Comparison of ENCODE assay signal across 1 cellular context in genomic region chr5:150053231-150053626, GRCh38.
TF ChIP-seq lines count a peak whose summit lies in the region.

No MANE protein-coding gene starts in this region.

TF ChIP-seq in K562, 482 proteins besides CTCF, POLR2A, EP300 and RAD21 (continued from another document):
- TF ChIP-seq RREB1 (CRISPR knock-in tag; IDR thresholded peaks at IDR 0.05): no peak
- peak; percentile 67 for TF ChIP-seq MAX (CRISPR knock-in tag; IDR thresholded peaks at IDR 0.05)
- no peak for TF ChIP-seq TFE3 (CRISPR knock-in tag; IDR thresholded peaks at IDR 0.05)
- TF ChIP-seq E2F5 (CRISPR knock-in tag; IDR thresholded peaks at IDR 0.05): peak; percentile 21; the same call in 1 of the 2 replicates
- no peak for TF ChIP-seq BHLHE40 (IDR thresholded peaks at IDR 0.05; ENCODE audit: low read length)
- peak; percentile 11; the same call in 1 of the 2 replicates for TF ChIP-seq HBP1 (CRISPR knock-in tag; IDR thresholded peaks at IDR 0.05)
- no peak for TF ChIP-seq ZBTB34 (CRISPR knock-in tag; IDR thresholded peaks at IDR 0.05)
- TF ChIP-seq EGR1 (conservative IDR thresholded peaks at IDR 0.05): no peak
- TF ChIP-seq L3MBTL2 (IDR thresholded peaks at IDR 0.05): peak; percentile 18; the same call in 1 of the 2 replicates
- 0 out of 2 replicates have a peak, but pooled peaks have one; percentile 36 for TF ChIP-seq NR2C2 (CRISPR knock-in tag; IDR thresholded peaks at IDR 0.05)
- TF ChIP-seq NR2C2 (tag; IDR thresholded peaks at IDR 0.05): no peak
- TF ChIP-seq KAT8 (IDR thresholded peaks at IDR 0.05; ENCODE audit: low read depth): no peak
- TF ChIP-seq SMAD4 (CRISPR knock-in tag; conservative IDR thresholded peaks at IDR 0.05): 0 out of 2 replicates have a peak, but pooled peaks have one; percentile 16
